Comparison of ENCODE assay signal across 1 cellular context in genomic region chr15:77015651-77016320, GRCh38.
A peak's percentile ranks its signal among the peaks of the same experiment; 100 is the strongest.
TF ChIP-seq lines count a peak whose summit lies in the region.

No MANE protein-coding gene starts in this region.

TF ChIP-seq in GM12878, 131 proteins besides CTCF, POLR2A, EP300 and RAD21:
- TF ChIP-seq IRF5 (IDR thresholded peaks at IDR 0.05; ENCODE audit: borderline replicate concordance) (no peak), MEF2B (IDR thresholded peaks at IDR 0.05; ENCODE audit: partially characterized antibody, poor library complexity, severe bottlenecking) (peak; percentile 48), TCF7 (IDR thresholded peaks at IDR 0.05; ENCODE audit: borderline replicate concordance) (no peak), IKZF1 (conservative IDR thresholded peaks at IDR 0.05) (0 out of 2 replicates have a peak, but pooled peaks have one; percentile 14), TBL1XR1 (IDR thresholded peaks at IDR 0.05; ENCODE audit: low read depth, low read length) (no peak), ZBED1 (IDR thresholded peaks at IDR 0.05; ENCODE audit: borderline replicate concordance) (no peak), ZNF622 (IDR thresholded peaks at IDR 0.05) (no peak)
TF ChIP-seq in GM12878: peak in this region for 2.
